In the genomic region with DNA sequence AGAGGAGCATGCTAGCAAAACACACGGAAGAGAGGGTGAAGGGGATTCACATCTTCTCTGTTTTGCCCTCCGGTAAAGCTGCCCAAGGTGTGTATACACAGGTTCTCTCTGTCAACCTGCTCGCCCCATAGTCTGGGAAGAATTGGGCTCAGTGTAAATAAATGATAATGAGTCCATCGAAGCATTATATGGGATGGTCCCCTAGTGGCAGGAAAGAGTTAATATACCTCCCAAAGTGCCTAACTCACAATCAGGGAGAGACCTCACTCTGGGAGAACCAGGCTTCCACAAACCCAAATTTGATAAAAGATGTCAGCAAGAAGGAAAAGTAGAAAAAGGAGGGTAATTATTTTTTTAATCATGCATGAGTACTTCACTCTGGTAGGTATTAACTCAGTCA, we compare ENCODE assay signal across 2 cellular contexts.
TF ChIP-seq lines count a peak whose summit lies in the region.

No MANE protein-coding gene starts in this region.

TF ChIP-seq in HepG2, 621 proteins besides CTCF, POLR2A, EP300 and RAD21 (continued from another document):
- TF ChIP-seq, protein P1, sequence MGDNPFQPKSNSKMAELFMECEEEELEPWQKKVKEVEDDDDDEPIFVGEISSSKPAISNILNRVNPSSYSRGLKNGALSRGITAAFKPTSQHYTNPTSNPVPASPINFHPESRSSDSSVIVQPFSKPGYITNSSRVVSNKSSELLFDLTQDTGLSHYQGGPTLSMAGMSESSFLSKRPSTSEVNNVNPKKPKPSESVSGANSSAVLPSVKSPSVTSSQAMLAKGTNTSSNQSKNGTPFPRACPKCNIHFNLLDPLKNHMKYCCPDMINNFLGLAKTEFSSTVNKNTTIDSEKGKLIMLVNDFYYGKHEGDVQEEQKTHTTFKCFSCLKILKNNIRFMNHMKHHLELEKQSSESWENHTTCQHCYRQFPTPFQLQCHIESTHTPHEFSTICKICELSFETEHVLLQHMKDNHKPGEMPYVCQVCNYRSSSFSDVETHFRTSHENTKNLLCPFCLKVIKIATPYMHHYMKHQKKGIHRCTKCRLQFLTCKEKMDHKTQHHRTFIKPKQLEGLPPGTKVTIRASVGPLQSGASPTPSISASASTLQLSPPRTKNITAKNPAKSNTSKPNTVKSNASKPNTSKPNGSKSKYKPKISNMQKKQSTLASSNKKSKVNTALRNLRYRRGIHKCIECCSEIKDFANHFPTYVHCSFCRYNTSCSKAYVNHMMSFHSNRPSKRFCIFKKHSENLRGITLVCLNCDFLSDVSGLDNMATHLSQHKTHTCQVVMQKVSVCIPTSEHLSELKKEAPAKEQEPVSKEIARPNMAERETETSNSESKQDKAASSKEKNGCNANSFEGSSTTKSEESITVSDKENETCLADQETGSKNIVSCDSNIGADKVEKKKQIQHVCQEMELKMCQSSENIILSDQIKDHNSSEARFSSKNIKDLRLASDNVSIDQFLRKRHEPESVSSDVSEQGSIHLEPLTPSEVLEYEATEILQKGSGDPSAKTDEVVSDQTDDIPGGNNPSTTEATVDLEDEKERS (CRISPR knock-in tag; IDR thresholded peaks at IDR 0.05) = no peak
- TF ChIP-seq TP53 (CRISPR knock-in tag; conservative IDR thresholded peaks at IDR 0.05) (no peak), ZNF772 (CRISPR knock-in tag; IDR thresholded peaks at IDR 0.05) (no peak), JUNB (CRISPR knock-in tag; IDR thresholded peaks at IDR 0.05; ENCODE audit: borderline replicate concordance) (no peak), ZNF652 (CRISPR knock-in tag; IDR thresholded peaks at IDR 0.05; ENCODE audit: borderline replicate concordance, low read depth) (peak; percentile 21; the same call in 1 of the 2 replicates)

TF ChIP-seq in WTC11, 78 proteins besides CTCF, POLR2A, EP300 and RAD21 (continued from another document):
- TF ChIP-seq SMAD4 (CRISPR knock-in tag; IDR thresholded peaks at IDR 0.05) = no peak
- no peak for TF ChIP-seq SMAD3 (CRISPR knock-in tag; IDR thresholded peaks at IDR 0.05; ENCODE audit: borderline replicate concordance)
- TF ChIP-seq ZNF219 (CRISPR knock-in tag; IDR thresholded peaks at IDR 0.05; ENCODE audit: borderline replicate concordance) = no peak
